ENCODE assay signal across 8 cellular contexts in genomic region chr5:122415481-122416120, GRCh38.
DNase-seq lines count a peak whose midpoint lies in the region; ATAC-seq and TF ChIP-seq lines count a peak whose summit lies in the region.

No MANE protein-coding gene starts in this region.

- POLR2A ChIA-PET in WTC11 (lab: Charles Lee) = no interaction called here

- H3K27me3 Mint-ChIP-seq in WTC11 (ENCODE audit: low read depth) = no peaks in the 10 kb centered on the region
- H3K27me3 Mint-ChIP-seq in activated T-helper 17 cell treated with anti-CD3 and anti-CD28 coated beads, Interleukin-2, amount 50 U/mL, for 72 hours = peaks cover 24% of the 10 kb centered on the region

- peak; percentile 35 for DNase-seq in COR-L47 (lab: John Stamatoyannopoulos, UW)
- DNase-seq in NCI-H1436 treated with DMSO at 0.1 percent for 48 hours (lab: John Stamatoyannopoulos, UW) = peak; percentile 39
- DNase-seq in WTC11 (ENCODE audit: low spot score) = peak; percentile 71
- DNase-seq in left cardiac atrium = peak; percentile 46
- peak; percentile 45 for DNase-seq in putamen (ENCODE audit: low spot score)

- H3K9me3 Mint-ChIP-seq in WTC11 = no peaks in the 10 kb centered on the region
- peaks cover 5% of the 10 kb centered on the region for H3K9me3 Mint-ChIP-seq in activated T-helper 17 cell treated with anti-CD3 and anti-CD28 coated beads, Interleukin-2, amount 50 U/mL, for 72 hours

- intact Hi-C loops in left cardiac atrium (cut with DNase I) = loop anchor here (2.0 to 10.0 kb wide), 3 partner anchors 121 to 223 kb away; no protein-coding TSS in a partner anchor

- no peak overlapping the region for H3K27ac Mint-ChIP-seq in WTC11
- no peak overlapping the region for H3K27ac Mint-ChIP-seq in activated T-helper 17 cell treated with anti-CD3 and anti-CD28 coated beads, Interleukin-2, amount 50 U/mL, for 72 hours

- no peak overlapping the region for H3K4me3 Mint-ChIP-seq in WTC11
- no peak overlapping the region for H3K4me3 Mint-ChIP-seq in activated T-helper 17 cell treated with anti-CD3 and anti-CD28 coated beads, Interleukin-2, amount 50 U/mL, for 72 hours

- peaks cover 30% of the 10 kb centered on the region for H3K4me1 Mint-ChIP-seq in WTC11
- no peaks in the 10 kb centered on the region for H3K4me1 Mint-ChIP-seq in activated T-helper 17 cell treated with anti-CD3 and anti-CD28 coated beads, Interleukin-2, amount 50 U/mL, for 72 hours

- H3K36me3 Mint-ChIP-seq in WTC11 = no peaks in the 10 kb centered on the region
- H3K36me3 Mint-ChIP-seq in activated T-helper 17 cell treated with anti-CD3 and anti-CD28 coated beads, Interleukin-2, amount 50 U/mL, for 72 hours (ENCODE audit: low read depth) = no peaks in the 10 kb centered on the region

- TF ChIP-seq CTCF in WTC11 (IDR thresholded peaks at IDR 0.05) = peak; percentile 34; the same call in 1 of the 2 replicates

- ATAC-seq in GM18870 (IDR thresholded peaks at IDR 0.05; ENCODE audit: unreplicated experiment) (peak; percentile 81), HG03025 (IDR thresholded peaks at IDR 0.05; ENCODE audit: low FRiP score, unreplicated experiment) (peak; percentile 80), WTC11 (peak; percentile 99), left cardiac atrium (peak; percentile 93 to 97)
- ATAC-seq in activated T-helper 17 cell treated with anti-CD3 and anti-CD28 coated beads, Interleukin-2, amount 50 U/mL, for 72 hours (replicated peaks) = no peak

- CTCF ChIA-PET in WTC11 (lab: Charles Lee) = interaction anchor here (0.6 to 1.6 kb wide), 13 partner anchors 8 to 220 kb away, joined by 3 to 17 read pairs (median 3); no protein-coding TSS in a partner anchor

TF ChIP-seq in WTC11, 78 proteins besides CTCF, POLR2A, EP300 and RAD21:
- TF ChIP-seq ATF1 (CRISPR knock-in tag; IDR thresholded peaks at IDR 0.05) (no peak), PRRX2 (CRISPR knock-in tag; IDR thresholded peaks at IDR 0.05) (no peak), PRDM15 (CRISPR knock-in tag; IDR thresholded peaks at IDR 0.05) (0 out of 2 replicates have a peak, but pooled peaks have one; percentile 16), ZNF121 (CRISPR knock-in tag; IDR thresholded peaks at IDR 0.05) (0 out of 2 replicates have a peak, but pooled peaks have one; percentile 57), NR3C1 (CRISPR knock-in tag; conservative IDR thresholded peaks at IDR 0.05; ENCODE audit: low read depth) (no peak), ELF4 (CRISPR knock-in tag; IDR thresholded peaks at IDR 0.05; ENCODE audit: low read depth) (no peak), HMGA2 (CRISPR knock-in tag; IDR thresholded peaks at IDR 0.05) (no peak), ZNF416 (CRISPR knock-in tag; IDR thresholded peaks at IDR 0.05) (no peak), RORB (CRISPR knock-in tag; IDR thresholded peaks at IDR 0.05) (no peak), ZNF232 (CRISPR knock-in tag; IDR thresholded peaks at IDR 0.05) (no peak), ZNF425 (CRISPR knock-in tag; conservative IDR thresholded peaks at IDR 0.05) (no peak), JUN (CRISPR knock-in tag; IDR thresholded peaks at IDR 0.05) (no peak), NFE2L1 (CRISPR knock-in tag; IDR thresholded peaks at IDR 0.05) (no peak), NFATC4 (CRISPR knock-in tag; IDR thresholded peaks at IDR 0.05) (no peak)
